In genomic region chr1:192907545-192908243, GRCh38 we compare ENCODE assay signal across 12 cellular contexts.
DNase-seq lines count a peak whose midpoint lies in the region; ATAC-seq and TF ChIP-seq lines count a peak whose summit lies in the region.
"Had no signal": no experiment of that assay in that cellular context is flagged by ENCODE, and none has a peak within 500 bp of the region (broad histone marks: within the 10 kb centered on the region; RNA-seq: fewer than 3 reads in every experiment).

No MANE protein-coding gene starts in this region.

- TF ChIP-seq CTCF in IMR-90 (conservative IDR thresholded peaks at IDR 0.05; ENCODE audit: low read depth, low read length) (no peak), epithelial cell of proximal tubule (conservative IDR thresholded peaks at IDR 0.05; ENCODE audit: low read depth, low read length) (no peak)

- H3K9me3 ChIP-seq in IMR-90 (ENCODE audit: control insufficient read depth, insufficient read depth, low read length), result no peaks in the 10 kb centered on the region

- H2BK5ac ChIP-seq in IMR-90 (ENCODE audit: low read depth, low read length, poor library complexity, severe bottlenecking), result no peak overlapping the region

- no peak overlapping the region for H3K27ac ChIP-seq in IMR-90 (ENCODE audit: insufficient read depth, low read length)

- no peaks in the 10 kb centered on the region for H3K27me3 ChIP-seq in IMR-90 (ENCODE audit: control insufficient read depth, insufficient read depth, low read length)

- H3K18ac ChIP-seq in IMR-90 (ENCODE audit: low read depth, low read length), result no peak overlapping the region

- no peak overlapping the region for H2AFZ ChIP-seq in IMR-90 (replicated peaks; ENCODE audit: low read length, poor library complexity)

- no peak overlapping the region for H3K4ac ChIP-seq in IMR-90 (ENCODE audit: low read depth, low read length)

- H3K4me1 ChIP-seq in IMR-90 (ENCODE audit: control insufficient read depth, insufficient read depth, low read length), result no peaks in the 10 kb centered on the region

- no peak overlapping the region for H2AK9ac ChIP-seq in IMR-90 (replicated peaks; ENCODE audit: low read depth, low read length, poor library complexity)

- H2AK5ac ChIP-seq in IMR-90 (ENCODE audit: low read depth, low read length), result no peak overlapping the region

- no TSS peak for BruUV-seq in IMR-90 (replicated peaks; lab: Mats Ljungman, UMichigan)

- H4K5ac ChIP-seq in IMR-90 (ENCODE audit: low read depth, low read length), result no peak overlapping the region

- no peak for TF ChIP-seq POLR2A in IMR-90 (IDR thresholded peaks at IDR 0.05; ENCODE audit: low read depth, low read length)

- no peak overlapping the region for H3K14ac ChIP-seq in IMR-90 (replicated peaks; ENCODE audit: low read depth, low read length)

- DNase-seq in IMR-90 (peak; percentile 20), epithelial cell of proximal tubule (ENCODE audit: low read depth) (peak; percentile 46), skeletal muscle cell (ENCODE audit: low read depth) (peak; percentile 82), LoVo (ENCODE audit: low spot score) (no peak), T-helper 1 cell (no peak), activated gamma-delta T cell treated with Interleukin-2 at 50 U/mL for 16 hours (no peak)
- no peak for DNase-seq in activated CD8-positive, alpha-beta memory T cell treated with anti-CD3 and anti-CD28 coated beads, Interleukin-2, amount 50 U/mL, for 48 hours
- DNase-seq: DMS79 treated with DMSO at 0.1 percent for 48 hours, kidney glomerular epithelial cell, NCI-H146 had no signal

- no peaks in the 10 kb centered on the region for H4K20me1 ChIP-seq in IMR-90 (ENCODE audit: insufficient read depth, low read length)

- no peak overlapping the region for H4K8ac ChIP-seq in IMR-90 (ENCODE audit: low read depth in 2 of 2, low read length in 2 of 2)

- no peak overlapping the region for H3K56ac ChIP-seq in IMR-90 (ENCODE audit: extremely low read depth, insufficient read depth, low read length)

- dilution Hi-C loops in IMR-90 (cut with HindIII; ENCODE audit: low sequenced_read_pairs, unreplicated experiment), result no loop called here

- H3K9ac ChIP-seq in IMR-90 (ENCODE audit: low read depth, low read length), result no peak overlapping the region

- no peak overlapping the region for H3K4me3 ChIP-seq in IMR-90 (ENCODE audit: insufficient read depth, low read depth, low read length)
- H3K4me3 ChIP-seq in epithelial cell of proximal tubule (ENCODE audit: low read depth, low read length), result no peak overlapping the region
- H3K4me3 ChIP-seq in skeletal muscle cell (ENCODE audit: low read depth, low read length), result no peak overlapping the region

- no peak overlapping the region for H3K23ac ChIP-seq in IMR-90 (ENCODE audit: low read depth, low read length)

- no CpG with 5 or more reads among the region's 2 CpGs for WGBS in IMR-90 (ENCODE audit: extremely low coverage in 2 of 2, insufficient read length in 1 of 2), 2 experiments

- H3K79me1 ChIP-seq in IMR-90 (ENCODE audit: low read depth in 1 of 2, low read length in 2 of 2), result no peaks in the 10 kb centered on the region

- H3K4me2 ChIP-seq in IMR-90 (ENCODE audit: low read depth, low read length), result no peak overlapping the region

- intact Hi-C loops in IMR-90 (cut with micrococcal nuclease), result no loop called here

- H2BK20ac ChIP-seq in IMR-90 (ENCODE audit: low read depth, low read length), result no peak overlapping the region

- H3K36me3 ChIP-seq in IMR-90 (ENCODE audit: control insufficient read depth, insufficient read depth, low read length), result no peaks in the 10 kb centered on the region

- H3K9me1 ChIP-seq in IMR-90 (ENCODE audit: insufficient read depth, low read length), result no peaks in the 10 kb centered on the region

- H2BK120ac ChIP-seq in IMR-90 (ENCODE audit: low read depth, low read length), result no peak overlapping the region

- in situ Hi-C loops in IMR-90 (cut with MboI; ENCODE audit: low sequenced_read_pairs), result no loop called here

- POLR2A ChIA-PET in IMR-90 (lab: Charles Lee; ENCODE audit: unreplicated experiment), result interaction anchor here (0.5 kb wide), 1 partner anchor 15 kb away, joined by 3 read pairs; no protein-coding TSS in a partner anchor

- TF ChIP-seq RAD21 in IMR-90 (IDR thresholded peaks at IDR 0.05; ENCODE audit: low read length), result no peak

- CTCF ChIA-PET in IMR-90 (lab: Yijun Ruan, JAX), result no interaction called here

- ATAC-seq in GM19452 (IDR thresholded peaks at IDR 0.05; ENCODE audit: unreplicated experiment) (peak; percentile 55), IMR-90 (ENCODE audit: low read depth) (no peak)
- ATAC-seq: sciatic nerve had no signal

- H4K91ac ChIP-seq in IMR-90 (ENCODE audit: insufficient read depth, low read depth, low read length), result no peak overlapping the region

- no peak overlapping the region for H2BK15ac ChIP-seq in IMR-90 (ENCODE audit: low read depth, low read length)

TF ChIP-seq in IMR-90, 13 proteins besides CTCF, POLR2A, EP300 and RAD21:
- TF ChIP-seq BHLHE40 (IDR thresholded peaks at IDR 0.05; ENCODE audit: low read depth, low read length), result no peak
- no peak for TF ChIP-seq MAFK (IDR thresholded peaks at IDR 0.05; ENCODE audit: low read depth, low read length)
- no peak for TF ChIP-seq RFX5 (IDR thresholded peaks at IDR 0.05; ENCODE audit: low read depth, low read length)
- TF ChIP-seq NFE2L2 (IDR thresholded peaks at IDR 0.05; ENCODE audit: low read depth, low read length), result no peak
- no peak for TF ChIP-seq CHD1 (IDR thresholded peaks at IDR 0.05; ENCODE audit: low read depth, low read length)
- TF ChIP-seq CEBPB (IDR thresholded peaks at IDR 0.05; ENCODE audit: low read depth, low read length), result no peak

Comparison
In these comparisons a context has a peak if more than half of its experiments do, and no peak if none do; other contexts are left out.
1. DNase-seq: peak in IMR-90 (single experiment), epithelial cell of proximal tubule (single experiment) and skeletal muscle cell (single experiment); none in LoVo (single experiment), T-helper 1 cell (0 of 5), activated CD8-positive, alpha-beta memory T cell treated with anti-CD3 and anti-CD28 coated beads, Interleukin-2, amount 50 U/mL, for 48 hours (single experiment) and activated gamma-delta T cell treated with Interleukin-2 at 50 U/mL for 16 hours (single experiment).